Comparison of ENCODE assay signal across 1 cellular context in genomic region chr1:205523891-205524793, GRCh38.
TF ChIP-seq lines count a peak whose summit lies in the region.

No MANE protein-coding gene starts in this region.

TF ChIP-seq in HepG2, 621 proteins besides CTCF, POLR2A, EP300 and RAD21 (continued from another document):
- TF ChIP-seq NR0B2 (CRISPR knock-in tag; IDR thresholded peaks at IDR 0.05) (no peak), MEIS1 (CRISPR knock-in tag; IDR thresholded peaks at IDR 0.05; ENCODE audit: borderline replicate concordance) (0 out of 2 replicates have a peak, but pooled peaks have one; percentile 31), CCDC6 (CRISPR knock-in tag; IDR thresholded peaks at IDR 0.05) (no peak), ZNF260 (CRISPR knock-in tag; IDR thresholded peaks at IDR 0.05; ENCODE audit: borderline replicate concordance, low read depth) (no peak), SOX6 (IDR thresholded peaks at IDR 0.05) (no peak), SOX6 (CRISPR knock-in tag; IDR thresholded peaks at IDR 0.05) (no peak), ZNF333 (CRISPR knock-in tag; IDR thresholded peaks at IDR 0.05; ENCODE audit: borderline replicate concordance) (no peak; the same call in 1 of the 2 replicates), ZNF496 (CRISPR knock-in tag; IDR thresholded peaks at IDR 0.05; ENCODE audit: insufficient replicate concordance) (no peak), ZNF251 (CRISPR knock-in tag; IDR thresholded peaks at IDR 0.05) (no peak), GLI4 (CRISPR knock-in tag; IDR thresholded peaks at IDR 0.05; ENCODE audit: borderline replicate concordance) (no peak), ZNF33B (CRISPR knock-in tag; IDR thresholded peaks at IDR 0.05) (0 out of 2 replicates have a peak, but pooled peaks have one; percentile 30), NR3C1 (CRISPR knock-in tag; IDR thresholded peaks at IDR 0.05) (no peak), SALL1 (CRISPR knock-in tag; IDR thresholded peaks at IDR 0.05) (peak; percentile 32; the same call in 1 of the 2 replicates), ZNF253 (CRISPR knock-in tag; IDR thresholded peaks at IDR 0.05; ENCODE audit: borderline replicate concordance) (no peak), MLX (CRISPR knock-in tag; IDR thresholded peaks at IDR 0.05) (no peak), RBM39 (IDR thresholded peaks at IDR 0.05; ENCODE audit: low read depth, low read length, poor library complexity, severe bottlenecking) (no peak), ZNF850 (CRISPR knock-in tag; conservative IDR thresholded peaks at IDR 0.05) (no peak), PPARG (CRISPR knock-in tag; conservative IDR thresholded peaks at IDR 0.05) (peak; percentile 30; the same call in 1 of the 2 replicates), TRAFD1 (CRISPR knock-in tag; IDR thresholded peaks at IDR 0.05; ENCODE audit: borderline replicate concordance) (no peak), GLMP (CRISPR knock-in tag; IDR thresholded peaks at IDR 0.05; ENCODE audit: borderline replicate concordance) (no peak), ZNF574 (CRISPR knock-in tag; IDR thresholded peaks at IDR 0.05) (0 out of 2 replicates have a peak, but pooled peaks have one; percentile 40), LCORL (IDR thresholded peaks at IDR 0.05) (no peak), LCORL (CRISPR knock-in tag; IDR thresholded peaks at IDR 0.05) (no peak), THAP11 (CRISPR knock-in tag; IDR thresholded peaks at IDR 0.05) (no peak), ZNF350 (CRISPR knock-in tag; IDR thresholded peaks at IDR 0.05; ENCODE audit: borderline replicate concordance, low read depth) (no peak), ADNP (CRISPR knock-in tag; IDR thresholded peaks at IDR 0.05) (no peak), ZNF598 (CRISPR knock-in tag; IDR thresholded peaks at IDR 0.05; ENCODE audit: borderline replicate concordance) (peak; percentile 61; the same call in 1 of the 2 replicates), ZNF780A (CRISPR knock-in tag; IDR thresholded peaks at IDR 0.05) (no peak), ZNF530 (CRISPR knock-in tag; IDR thresholded peaks at IDR 0.05; ENCODE audit: low read depth) (no peak), HMGXB3 (CRISPR knock-in tag; IDR thresholded peaks at IDR 0.05; ENCODE audit: borderline replicate concordance) (no peak), RARG (CRISPR knock-in tag; IDR thresholded peaks at IDR 0.05; ENCODE audit: low read depth) (no peak), CSRNP2 (CRISPR knock-in tag; conservative IDR thresholded peaks at IDR 0.05; ENCODE audit: low read depth) (no peak), AGO1 (IDR thresholded peaks at IDR 0.05; ENCODE audit: low read depth, low read length, poor library complexity, severe bottlenecking) (no peak), ZNF441 (CRISPR knock-in tag; IDR thresholded peaks at IDR 0.05; ENCODE audit: borderline replicate concordance) (no peak), ZNF775 (CRISPR knock-in tag; IDR thresholded peaks at IDR 0.05; ENCODE audit: borderline replicate concordance) (no peak), ERF (CRISPR knock-in tag; IDR thresholded peaks at IDR 0.05) (no peak), ZBTB49 (CRISPR knock-in tag; IDR thresholded peaks at IDR 0.05; ENCODE audit: borderline replicate concordance) (no peak), ZNF788 (CRISPR knock-in tag; IDR thresholded peaks at IDR 0.05; ENCODE audit: borderline replicate concordance) (no peak), REPIN1 (CRISPR knock-in tag; IDR thresholded peaks at IDR 0.05; ENCODE audit: borderline replicate concordance, low read depth) (peak; percentile 28; the same call in 1 of the 2 replicates), ZNF501 (CRISPR knock-in tag; IDR thresholded peaks at IDR 0.05) (peak; percentile 48), BORCS8-MEF2B (CRISPR knock-in tag; IDR thresholded peaks at IDR 0.05) (no peak), MIER2 (CRISPR knock-in tag; IDR thresholded peaks at IDR 0.05) (no peak; the same call in 1 of the 2 replicates), ZNF777 (CRISPR knock-in tag; IDR thresholded peaks at IDR 0.05) (no peak)
